Comparison of ENCODE assay signal across 17 cellular contexts in the genomic region with DNA sequence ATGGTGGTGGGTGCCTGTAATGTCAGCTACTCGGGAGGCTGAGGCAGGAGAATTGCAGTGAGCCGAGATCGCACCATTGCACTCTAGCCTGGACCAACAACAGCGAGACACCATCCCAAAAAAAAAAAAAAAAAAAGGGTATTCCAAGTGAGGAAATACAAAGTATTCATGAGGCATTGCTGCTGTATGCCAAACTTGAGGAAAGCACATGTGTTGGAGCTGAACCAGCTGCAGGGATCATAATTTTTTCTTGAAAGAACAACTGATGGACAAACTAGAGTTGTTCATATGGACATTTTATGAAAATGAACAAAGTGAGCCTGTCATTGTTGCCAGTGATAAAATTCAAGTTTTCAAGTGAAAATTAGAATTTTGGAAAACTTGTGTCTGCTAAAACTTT.
"Had no signal": no experiment of that assay in that cellular context is flagged by ENCODE, and none has a peak within 500 bp of the region (broad histone marks: within the 10 kb centered on the region; RNA-seq: fewer than 3 reads in every experiment).

No MANE protein-coding gene starts in this region.

- H3K4me3 ChIP-seq: body of pancreas, coronary artery, gastrocnemius medialis, heart left ventricle, lung, sigmoid colon, thyroid gland had no signal

- H3K9me3 ChIP-seq: body of pancreas, gastrocnemius medialis, heart left ventricle, sigmoid colon, thyroid gland had no signal

- DNase-seq: activated CD4-positive, alpha-beta T cell treated with anti-CD3 and anti-CD28 coated beads for 4 hours; activated effector memory CD4-positive, alpha-beta T cell treated with Interleukin-2 at 50 U/mL for 16 hours; activated naive CD4-positive, alpha-beta T cell treated with anti-CD3 and anti-CD28 coated beads, Interleukin-2, amount 50 U/mL, for 16 hours; amygdala; body of pancreas; caudate nucleus; effector CD4-positive, alpha-beta T cell; gastrocnemius medialis; heart left ventricle; left colon; midbrain; sigmoid colon; stimulated activated CD4-positive, alpha-beta T cell treated with anti-CD3 and anti-CD28 coated beads, Interleukin-1b, Interleukin-23, amount 100 ng/mL, for 48 hours; thyroid gland had no signal

- H3K27me3 ChIP-seq: body of pancreas, gastrocnemius medialis, heart left ventricle, sigmoid colon, thyroid gland had no signal

- ATAC-seq: body of pancreas, gastrocnemius medialis, heart left ventricle, left colon had no signal

- H3K36me3 ChIP-seq: gastrocnemius medialis, thyroid gland had no signal

- H3K27ac ChIP-seq: body of pancreas, coronary artery, gastrocnemius medialis, parathyroid adenoma, sigmoid colon had no signal

- H3K9ac ChIP-seq: parathyroid adenoma had no signal
